13 cellular contexts compared by ENCODE assay signal in genomic region chr3:61172684-61173083, GRCh38.
DNase-seq lines count a peak whose midpoint lies in the region; ATAC-seq and TF ChIP-seq lines count a peak whose summit lies in the region.
"Had no signal": no experiment of that assay in that cellular context is flagged by ENCODE, and none has a peak within 500 bp of the region (broad histone marks: within the 10 kb centered on the region; RNA-seq: fewer than 3 reads in every experiment).

No MANE protein-coding gene starts in this region.

- DNase-seq in Calu3, result peak; percentile 0
- peak; percentile 27 for DNase-seq in NCI-H69 (lab: John Stamatoyannopoulos, UW)
- DNase-seq in iPS DF 4.7 (ENCODE audit: extremely low read depth, low spot score), result peak; percentile 33
- no peak for DNase-seq in GDM1 (lab: John Stamatoyannopoulos, UW)
- no peak for DNase-seq in stimulated activated CD8-positive, alpha-beta memory T cell treated with anti-CD3 and anti-CD28 coated beads, Interleukin-4, amount 100 ng/mL, for 48 hours
- DNase-seq: central memory CD4-positive, alpha-beta T cell; DMS79 treated with DMSO at 0.1 percent for 48 hours; hippocampal formation; NCI-H187 had no signal

- H3K4me1 Mint-ChIP-seq in Calu3 (ENCODE audit: low read depth, unreplicated experiment), result no peaks in the 10 kb centered on the region
- no peaks in the 10 kb centered on the region for H3K4me1 Mint-ChIP-seq in activated T-helper 17 cell treated with anti-CD3 and anti-CD28 coated beads, Interleukin-2, amount 50 U/mL, for 72 hours
- H3K4me1 Mint-ChIP-seq: activated naive CD4-positive, alpha-beta T cell treated with anti-CD3 and anti-CD28 coated beads, Interleukin-2, amount 50 U/mL, for 24 hours had no signal

- CTCF ChIA-PET in Calu3 (lab: Charles Lee), result interaction anchor here (0.7 kb wide), 1 partner anchor 19 kb away, joined by 3 read pairs; no protein-coding TSS in a partner anchor

- no peak for TF ChIP-seq CTCF in Calu3 (IDR thresholded peaks at IDR 0.05; ENCODE audit: unreplicated experiment)

- ATAC-seq in GM21529 (IDR thresholded peaks at IDR 0.05; ENCODE audit: unreplicated experiment) (peak; percentile 62), HG02571 (IDR thresholded peaks at IDR 0.05; ENCODE audit: unreplicated experiment) (no peak)
- ATAC-seq in activated T-helper 17 cell treated with anti-CD3 and anti-CD28 coated beads, Interleukin-2, amount 50 U/mL, for 72 hours (replicated peaks), result no peak

- no peaks in the 10 kb centered on the region for H3K9me3 Mint-ChIP-seq in Calu3 (ENCODE audit: low read depth, unreplicated experiment)
- H3K9me3 Mint-ChIP-seq in activated T-helper 17 cell treated with anti-CD3 and anti-CD28 coated beads, Interleukin-2, amount 50 U/mL, for 72 hours, result no peaks in the 10 kb centered on the region
- H3K9me3 Mint-ChIP-seq: activated naive CD4-positive, alpha-beta T cell treated with anti-CD3 and anti-CD28 coated beads, Interleukin-2, amount 50 U/mL, for 24 hours had no signal

- H3K27ac Mint-ChIP-seq in Calu3 (ENCODE audit: unreplicated experiment), result no peak overlapping the region
- H3K27ac Mint-ChIP-seq in activated T-helper 17 cell treated with anti-CD3 and anti-CD28 coated beads, Interleukin-2, amount 50 U/mL, for 72 hours, result no peak overlapping the region
- H3K27ac Mint-ChIP-seq: activated naive CD4-positive, alpha-beta T cell treated with anti-CD3 and anti-CD28 coated beads, Interleukin-2, amount 50 U/mL, for 24 hours had no signal

- BruUV-seq in Calu3 (replicated peaks; lab: Mats Ljungman, UMichigan), result no TSS peak

- intact Hi-C loops in Calu3 (cut with micrococcal nuclease; ENCODE audit: unreplicated experiment), result no loop called here

- H3K27me3 Mint-ChIP-seq in Calu3 (ENCODE audit: unreplicated experiment), result no peaks in the 10 kb centered on the region
- no peaks in the 10 kb centered on the region for H3K27me3 Mint-ChIP-seq in activated T-helper 17 cell treated with anti-CD3 and anti-CD28 coated beads, Interleukin-2, amount 50 U/mL, for 72 hours
- H3K27me3 Mint-ChIP-seq: activated naive CD4-positive, alpha-beta T cell treated with anti-CD3 and anti-CD28 coated beads, Interleukin-2, amount 50 U/mL, for 24 hours had no signal

- no peaks in the 10 kb centered on the region for H3K36me3 Mint-ChIP-seq in Calu3 (ENCODE audit: insufficient read depth, unreplicated experiment)
- H3K36me3 Mint-ChIP-seq in activated T-helper 17 cell treated with anti-CD3 and anti-CD28 coated beads, Interleukin-2, amount 50 U/mL, for 72 hours (ENCODE audit: low read depth), result no peaks in the 10 kb centered on the region

- H3K4me3 Mint-ChIP-seq in Calu3 (ENCODE audit: low read depth, unreplicated experiment), result no peak overlapping the region
- H3K4me3 Mint-ChIP-seq in activated T-helper 17 cell treated with anti-CD3 and anti-CD28 coated beads, Interleukin-2, amount 50 U/mL, for 72 hours, result no peak overlapping the region
- H3K4me3 Mint-ChIP-seq: activated naive CD4-positive, alpha-beta T cell treated with anti-CD3 and anti-CD28 coated beads, Interleukin-2, amount 50 U/mL, for 24 hours had no signal

Comparison
In these comparisons a context has a peak if more than half of its experiments do, and no peak if none do; other contexts are left out.
1. DNase-seq: peak in Calu3 (single experiment), NCI-H69 (single experiment) and iPS DF 4.7 (single experiment); none in GDM1 (single experiment) and stimulated activated CD8-positive, alpha-beta memory T cell treated with anti-CD3 and anti-CD28 coated beads, Interleukin-4, amount 100 ng/mL, for 48 hours (single experiment).